In the genomic region with DNA sequence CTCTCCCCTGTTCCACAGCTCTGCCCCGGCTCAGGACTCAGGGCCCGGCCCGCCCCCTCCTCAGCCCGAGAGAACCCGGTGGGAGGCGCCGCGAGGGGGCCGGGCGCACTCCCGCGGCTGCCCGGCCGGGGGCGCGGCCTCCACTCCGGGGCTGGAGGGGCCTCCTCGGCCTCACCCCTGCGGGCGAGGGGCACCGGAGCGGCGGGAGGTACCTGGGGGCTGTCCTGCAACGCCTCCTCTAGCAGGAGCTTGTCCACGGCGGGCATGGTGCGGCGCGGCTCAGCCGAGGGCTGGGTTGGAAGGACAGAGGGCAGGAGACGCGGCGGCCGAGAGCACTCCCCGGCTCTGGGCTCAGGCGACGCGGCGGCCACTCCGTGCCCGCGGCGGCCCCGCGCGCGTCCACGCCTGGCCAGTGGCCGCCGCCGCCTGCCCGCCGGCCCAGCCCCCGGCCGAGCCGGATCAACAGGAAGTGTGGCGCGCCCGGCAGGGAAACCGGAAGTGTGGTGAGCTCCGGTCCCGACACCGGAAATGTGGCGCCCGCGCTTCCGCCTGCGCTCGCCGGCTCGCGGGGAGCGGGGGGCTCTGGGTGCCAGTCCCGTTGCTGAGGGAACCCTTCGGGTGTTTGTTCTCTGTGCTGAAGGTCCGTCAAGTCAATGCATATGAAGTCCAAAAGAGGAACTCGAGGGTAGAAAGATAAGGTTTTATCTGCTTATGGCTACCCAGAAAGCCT, we compare ENCODE assay signal across 8 cellular contexts. TPM values are rescaled to one million over a fixed set of nuclear protein-coding genes. Genes with fewer than 3 reads are reported as not detected.
DNase-seq lines count a peak whose midpoint lies in the region; ATAC-seq lines count a peak whose summit lies in the region.

TSS of gene APPL2 (minus strand) at position 428 of the 730 bp plus-strand sequence. CDS start at position 266, 162 bp downstream.

- H3K27me3 ChIP-seq in CD4-positive, alpha-beta memory T cell (ENCODE audit: insufficient read depth, low read length): no peaks in the 10 kb centered on the region

- peaks cover 39% of the 10 kb centered on the region for H3K4me1 ChIP-seq in CD4-positive, alpha-beta memory T cell (ENCODE audit: insufficient read depth, low read length)

- POLR2A ChIA-PET in CD4-positive, alpha-beta memory T cell (lab: Charles Lee; ENCODE audit: partially characterized antibody): interaction anchor here (0.6 to 2.7 kb wide), 16 partner anchors 9 to 1395 kb away, joined by 3 to 35 read pairs (median 4); partner anchors contain the start of genes C12orf75, HSP90B1, NFYB and NT5DC3
- POLR2A ChIA-PET in activated CD8-positive, alpha-beta memory T cell treated with anti-CD3 and anti-CD28 coated beads for 36 hours (lab: Charles Lee): interaction anchor here (0.6 kb wide), 1 partner anchor 129 kb away, joined by 3 read pairs; the partner anchor contains the start of gene WASHC4

- no peaks in the 10 kb centered on the region for H3K36me3 ChIP-seq in CD4-positive, alpha-beta memory T cell (ENCODE audit: insufficient read depth, low read length)

- peak within 1 kb of the TSS; percentile 90 to 97 (median 94) for H3K4me3 Mint-ChIP-seq in CD4-positive, alpha-beta memory T cell

- H3K27ac ChIP-seq in CD4-positive, alpha-beta memory T cell (ENCODE audit: low read depth, low read length): peak within 1 kb of the TSS; percentile 56

- CTCF ChIA-PET in CD4-positive, alpha-beta memory T cell (lab: Charles Lee; ENCODE audit: partially characterized antibody): interaction anchor here (0.6 to 1.2 kb wide), 5 partner anchors 10 to 147 kb away, joined by 3 to 4 read pairs (median 3); no protein-coding TSS in a partner anchor
- CTCF ChIA-PET in activated CD8-positive, alpha-beta memory T cell treated with anti-CD3 and anti-CD28 coated beads for 36 hours (lab: Charles Lee): interaction anchor here (0.7 to 1.4 kb wide), 2 partner anchors 9 to 96 kb away, joined by 3 read pairs; no protein-coding TSS in a partner anchor

- H3K4me3 ChIP-seq in CD4-positive, alpha-beta memory T cell (ENCODE audit: low read length in 2 of 2): peak within 1 kb of the TSS; percentile 63 to 74

- H3K4me1 Mint-ChIP-seq in CD4-positive, alpha-beta memory T cell: peaks cover 32 to 45% (median 38%) of the 10 kb centered on the region in 4 donors

- peaks cover 5 to 7% of the 10 kb centered on the region in 2 donors for H3K36me3 Mint-ChIP-seq in CD4-positive, alpha-beta memory T cell

- H3K27ac Mint-ChIP-seq in CD4-positive, alpha-beta memory T cell: peak within 1 kb of the TSS; percentile 90 to 98 (median 92)

- no peaks in the 10 kb centered on the region for H3K27me3 Mint-ChIP-seq in CD4-positive, alpha-beta memory T cell

- H3K9me3 ChIP-seq in CD4-positive, alpha-beta memory T cell (ENCODE audit: control insufficient read depth in 1 of 2, low read length in 2 of 2): no peaks in the 10 kb centered on the region

- peak; percentile 61 to 73 (median 69) for DNase-seq in CD4-positive, alpha-beta memory T cell
- DNase-seq in HT-29 (ENCODE audit: low spot score) (peak; percentile 92), NK-92 (lab: John Stamatoyannopoulos, UW; ENCODE audit: unreplicated experiment) (peak; percentile 12), lung microvascular endothelial cell (ENCODE audit: low read depth in 2 of 2) (peak; percentile 93 to 94)
- DNase-seq in effector CD8-positive, alpha-beta T cell (lab: John Stamatoyannopoulos, UW): peak; percentile 61
- peak; percentile 56 to 76 (median 71) for DNase-seq in stimulated activated CD4-positive, alpha-beta T cell treated with anti-CD3 and anti-CD28 coated beads, TNF-alpha, amount 100 ng/mL, for 48 hours (ENCODE audit: low read depth in 3 of 3)

- peak; percentile 92 for ATAC-seq in GM19463 (IDR thresholded peaks at IDR 0.05; ENCODE audit: unreplicated experiment)

- no peaks in the 10 kb centered on the region for H3K9me3 Mint-ChIP-seq in CD4-positive, alpha-beta memory T cell

- intact Hi-C loops in CD4-positive, alpha-beta memory T cell (cut with micrococcal nuclease): loop anchor here (1.0 to 5.0 kb wide), 4 partner anchors 95 to 1066 kb away; partner anchors contain the start of genes C12orf75, TCP11L2 and WASHC4

RNA-seq across cellular contexts. Expression of gene APPL2, which starts in this region (rescaled TPM):
- total RNA-seq in CD4-positive, alpha-beta memory T cell: 10 to 100 TPM; 56.0 to 61.0 TPM
- polyA plus RNA-seq in CD4-positive, alpha-beta memory T cell: 10 to 100 TPM in 1 of 2 donors, 1 to 10 TPM in 1; 8.8 to 15.1 TPM
- total RNA-seq in HT-29 (2014; rRNA removed; shearing (Covaris generic)): 10.3 and 13.3 TPM in 2 replicates
- 10 to 100 TPM; 12.2 to 14.4 TPM for total RNA-seq in activated CD8-positive, alpha-beta memory T cell treated with anti-CD3 and anti-CD28 coated beads for 36 hours
- total RNA-seq in lung microvascular endothelial cell: 13.5 and 15.5 TPM in 2 replicates

Comparison
In these comparisons a context has a peak if more than half of its experiments do, and no peak if none do; other contexts are left out.
1. Peak in every context shown above with its lines: DNase-seq, ATAC-seq, H3K4me3 ChIP-seq and H3K27ac ChIP-seq.
2. DNase-seq: peak in every context shown above with its lines; median percentile 94 in lung microvascular endothelial cell; 92 in HT-29; 71 in stimulated activated CD4-positive, alpha-beta T cell treated with anti-CD3 and anti-CD28 coated beads, TNF-alpha, amount 100 ng/mL, for 48 hours; 69 in CD4-positive, alpha-beta memory T cell; 61 in effector CD8-positive, alpha-beta T cell; 12 in NK-92.